ENCODE assay signal across 1 cellular context in the genomic region with DNA sequence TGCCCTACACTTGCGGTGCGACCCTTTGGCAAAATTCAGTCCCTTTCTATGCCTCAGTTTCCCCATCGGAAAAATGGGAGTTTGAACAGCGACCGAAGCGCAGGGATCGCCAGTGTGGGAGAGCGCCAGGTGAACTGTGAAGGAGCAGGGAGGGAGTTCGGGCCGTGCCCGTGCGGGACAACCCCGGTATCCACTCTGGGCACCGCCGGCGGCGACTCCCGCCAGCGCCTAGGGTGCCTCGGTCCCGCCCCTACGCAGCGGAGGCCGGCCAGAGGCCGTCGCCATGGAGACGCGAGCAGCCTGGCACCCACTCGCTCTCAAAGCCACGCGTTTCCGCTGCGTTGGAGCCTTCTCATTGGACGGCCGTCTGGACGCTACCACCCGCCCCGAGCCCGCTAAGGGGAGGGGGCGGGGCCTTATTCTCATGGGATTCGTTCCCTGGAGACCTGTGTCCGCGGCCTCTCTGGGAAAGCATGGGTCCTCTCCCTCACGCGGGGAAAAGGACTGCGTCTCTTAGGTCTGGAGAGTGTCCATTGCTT.
TF ChIP-seq lines count a peak whose summit lies in the region.

No MANE protein-coding gene starts in this region.

TF ChIP-seq in H1, 55 proteins besides CTCF, POLR2A, EP300 and RAD21:
- no peak for TF ChIP-seq HDAC6 (IDR thresholded peaks at IDR 0.05; ENCODE audit: low read depth, low read length)
- TF ChIP-seq CEBPB (IDR thresholded peaks at IDR 0.05; ENCODE audit: low read depth, low read length): no peak
- 0 out of 2 replicates have a peak, but pooled peaks have one; percentile 25 for TF ChIP-seq CREB1 (IDR thresholded peaks at IDR 0.05)
- TF ChIP-seq SUZ12 (IDR thresholded peaks at IDR 0.05; ENCODE audit: low read length): no peak
- no peak for TF ChIP-seq GABPA (IDR thresholded peaks at IDR 0.05; ENCODE audit: borderline replicate concordance, insufficient read depth, low read length)
- peak in 1 of 2 experiments; percentile 28; a peak in 1 of 4 replicates for TF ChIP-seq SIN3A (conservative IDR thresholded peaks at IDR 0.05 in 1 of 2, IDR thresholded peaks at IDR 0.05 in 1 of 2; ENCODE audit: low read depth in 1 of 2, low read length in 2 of 2)
- TF ChIP-seq EGR1 (IDR thresholded peaks at IDR 0.05; ENCODE audit: borderline replicate concordance, low read depth, low read length): no peak
- TF ChIP-seq BACH1 (IDR thresholded peaks at IDR 0.05; ENCODE audit: low read length): 0 out of 2 replicates have a peak, but pooled peaks have one; percentile 19
- TF ChIP-seq SAP30 (IDR thresholded peaks at IDR 0.05; ENCODE audit: insufficient read depth, insufficient replicate concordance, low read length): peak; percentile 36
- no peak for TF ChIP-seq POU5F1 (IDR thresholded peaks at IDR 0.05; ENCODE audit: low read depth, low read length)
- TF ChIP-seq, protein P1, sequence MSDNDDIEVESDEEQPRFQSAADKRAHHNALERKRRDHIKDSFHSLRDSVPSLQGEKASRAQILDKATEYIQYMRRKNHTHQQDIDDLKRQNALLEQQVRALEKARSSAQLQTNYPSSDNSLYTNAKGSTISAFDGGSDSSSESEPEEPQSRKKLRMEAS (IDR thresholded peaks at IDR 0.05): peak; percentile 40; the same call in 1 of the 2 replicates
- TF ChIP-seq CHD2 (IDR thresholded peaks at IDR 0.05; ENCODE audit: low read length): no peak; the same call in 1 of the 2 replicates
- TF ChIP-seq CBX8 (IDR thresholded peaks at IDR 0.05; ENCODE audit: borderline replicate concordance, low read depth, low read length): no peak
- no peak for TF ChIP-seq NANOG (IDR thresholded peaks at IDR 0.05; ENCODE audit: insufficient read depth, low read depth, low read length, poor library complexity, severe bottlenecking)
- TF ChIP-seq POLR2AphosphoS5 (IDR thresholded peaks at IDR 0.05; ENCODE audit: low read depth, low read length): peak; percentile 65
- TF ChIP-seq TBP (IDR thresholded peaks at IDR 0.05; ENCODE audit: low read depth, low read length): peak; percentile 81
- TF ChIP-seq ASH2L (IDR thresholded peaks at IDR 0.05; ENCODE audit: low read length): peak; percentile 14
- peak; percentile 69; the same call in 1 of the 2 replicates for TF ChIP-seq TAF1 (IDR thresholded peaks at IDR 0.05; ENCODE audit: low read depth, low read length)
- no peak for TF ChIP-seq JUND (IDR thresholded peaks at IDR 0.05; ENCODE audit: low read length)
- TF ChIP-seq KDM4A (IDR thresholded peaks at IDR 0.05; ENCODE audit: low read depth, low read length, severe bottlenecking): peak; percentile 71
- TF ChIP-seq SRF (IDR thresholded peaks at IDR 0.05; ENCODE audit: low read depth, low read length): no peak
- TF ChIP-seq TAF7 (optimal IDR thresholded peaks at IDR 0.05; ENCODE audit: borderline replicate concordance, low read depth, low read length): no peak
- no peak for TF ChIP-seq MAFK (IDR thresholded peaks at IDR 0.05; ENCODE audit: low read depth, low read length)
- no peak for TF ChIP-seq TEAD4 (IDR thresholded peaks at IDR 0.05; ENCODE audit: low read depth, low read length)
- TF ChIP-seq HDAC2 (IDR thresholded peaks at IDR 0.05; ENCODE audit: borderline replicate concordance in 1 of 2, low read depth in 2 of 2, low read length in 2 of 2): no peak
- peak; percentile 64; the same call in 1 of the 2 replicates for TF ChIP-seq SP1 (IDR thresholded peaks at IDR 0.05; ENCODE audit: low read depth, low read length)
- TF ChIP-seq KDM5A (IDR thresholded peaks at IDR 0.05; ENCODE audit: low read length): no peak
- peak; percentile 83 for TF ChIP-seq KDM1A (IDR thresholded peaks at IDR 0.05; ENCODE audit: borderline replicate concordance, low read length)
- peak; percentile 28; the same call in 1 of the 2 replicates for TF ChIP-seq RBBP5 (IDR thresholded peaks at IDR 0.05; ENCODE audit: borderline replicate concordance, low read depth, low read length)
- peak; percentile 79; the same call in 1 of the 2 replicates for TF ChIP-seq SP4 (IDR thresholded peaks at IDR 0.05; ENCODE audit: low read length)
